Comparison of ENCODE assay signal across 11 cellular contexts in the genomic region with DNA sequence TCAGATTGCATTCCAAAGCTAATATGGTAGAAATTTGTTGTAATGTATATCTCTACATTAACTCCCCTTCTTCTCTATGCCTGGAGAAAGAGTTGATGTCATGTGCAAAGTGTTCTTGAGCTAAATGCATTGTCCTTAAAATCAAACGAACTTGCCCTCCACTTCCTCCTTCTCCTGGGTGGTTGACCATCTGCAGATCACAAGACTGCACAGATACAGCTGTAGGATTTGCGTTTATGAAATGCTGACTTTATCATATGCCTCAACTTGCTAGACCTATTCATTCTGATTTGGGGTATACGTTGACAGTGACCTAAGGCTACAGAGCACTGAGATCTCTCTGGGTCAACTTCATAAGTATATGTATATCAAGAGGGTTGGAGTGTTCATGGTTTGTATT.
"Had no signal": no experiment of that assay in that cellular context is flagged by ENCODE, and none has a peak within 500 bp of the region (broad histone marks: within the 10 kb centered on the region; RNA-seq: fewer than 3 reads in every experiment).

No MANE protein-coding gene starts in this region.

- ATAC-seq: activated naive CD8-positive, alpha-beta T cell treated with anti-CD3 and anti-CD28 coated beads, Interleukin-2, amount 50 U/mL, for 24 hours; gastrocnemius medialis; natural killer cell had no signal

- H3K4me3 ChIP-seq: gastrocnemius medialis, suprapubic skin had no signal

- H3K27me3 ChIP-seq: gastrocnemius medialis, suprapubic skin had no signal

- H3K27ac ChIP-seq: epithelial cell of prostate, suprapubic skin had no signal

- H3K9me3 ChIP-seq: gastrocnemius medialis, suprapubic skin had no signal

- DNase-seq: activated CD4-positive, alpha-beta T cell treated with anti-CD3 and anti-CD28 coated beads, Interleukin-2, amount 50 U/mL, for 1 hour; activated naive CD4-positive, alpha-beta T cell; activated naive CD8-positive, alpha-beta T cell treated with anti-CD3 and anti-CD28 coated beads, Interleukin-2, amount 50 U/mL, for 24 hours; activated T-cell treated with anti-CD3 and anti-CD28 coated beads for 4 hours; aorta; gastrocnemius medialis; left colon; natural killer cell; trophoblast cell had no signal
